ENCODE assay signal across 1 cellular context in genomic region chr18:32468147-32468845, GRCh38.
TF ChIP-seq lines count a peak whose summit lies in the region.

No MANE protein-coding gene starts in this region.

TF ChIP-seq in WTC11, 78 proteins besides CTCF, POLR2A, EP300 and RAD21 (continued from another document):
- TF ChIP-seq FOXK1 (CRISPR knock-in tag; IDR thresholded peaks at IDR 0.05) (no peak), FOXP4 (CRISPR knock-in tag; IDR thresholded peaks at IDR 0.05) (no peak), IRF2 (CRISPR knock-in tag; IDR thresholded peaks at IDR 0.05; ENCODE audit: borderline replicate concordance, low read depth) (no peak), SMAD3 (CRISPR knock-in tag; IDR thresholded peaks at IDR 0.05; ENCODE audit: borderline replicate concordance) (no peak), TP53 (CRISPR knock-in tag; IDR thresholded peaks at IDR 0.05) (no peak), IRF1 (CRISPR knock-in tag; IDR thresholded peaks at IDR 0.05) (no peak), KAT7 (CRISPR knock-in tag; IDR thresholded peaks at IDR 0.05; ENCODE audit: borderline replicate concordance) (no peak), ESRRA (CRISPR knock-in tag; IDR thresholded peaks at IDR 0.05; ENCODE audit: borderline replicate concordance) (no peak), ZNF396 (CRISPR knock-in tag; IDR thresholded peaks at IDR 0.05; ENCODE audit: borderline replicate concordance) (no peak), JAZF1 (CRISPR knock-in tag; IDR thresholded peaks at IDR 0.05) (no peak), CREM (CRISPR knock-in tag; IDR thresholded peaks at IDR 0.05) (no peak), USF1 (CRISPR knock-in tag; IDR thresholded peaks at IDR 0.05) (no peak), ATF1 (CRISPR knock-in tag; IDR thresholded peaks at IDR 0.05) (no peak)
